Comparison of ENCODE assay signal across 5 cellular contexts in genomic region chr6:44346818-44347217, GRCh38. TPM values are rescaled to one million over a fixed set of nuclear protein-coding genes. Genes with fewer than 3 reads are reported as not detected.
"Had no signal": no experiment of that assay in that cellular context is flagged by ENCODE, and none has a peak within 500 bp of the region (broad histone marks: within the 10 kb centered on the region; RNA-seq: fewer than 3 reads in every experiment).

No MANE protein-coding gene starts in this region.

RNA-seq across cellular contexts. Expression of gene SPATS1, which starts 4.4 kb away (rescaled TPM):
- total RNA-seq: HepG2, HT-29, HT1080, IMR-90 had no signal
- polyA plus RNA-seq: HepG2, IgD-negative memory B cell, IMR-90 had no signal
